Comparison of ENCODE assay signal across 18 cellular contexts in the genomic region with DNA sequence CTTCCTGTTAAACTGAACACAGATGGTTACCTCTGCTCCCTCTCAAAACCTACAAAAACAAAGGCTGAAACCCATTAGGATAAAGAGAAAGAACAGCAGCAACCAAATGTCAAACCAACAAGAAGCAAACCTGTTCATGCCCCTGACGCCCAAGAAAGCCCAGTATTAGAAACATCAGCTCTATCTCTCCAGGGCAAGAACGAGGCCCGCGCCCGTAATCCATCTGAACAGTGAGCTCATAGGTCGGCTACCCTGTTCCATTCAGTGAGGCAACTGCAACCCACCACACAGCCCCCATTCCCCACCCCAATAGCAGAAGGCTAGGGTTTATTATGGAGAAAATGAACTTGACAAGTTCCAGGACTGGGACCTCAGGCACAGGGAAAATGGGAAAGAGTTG.
"Had no signal": no experiment of that assay in that cellular context is flagged by ENCODE, and none has a peak within 500 bp of the region (broad histone marks: within the 10 kb centered on the region; RNA-seq: fewer than 3 reads in every experiment).

No MANE protein-coding gene starts in this region.

- H3K4me3 Mint-ChIP-seq: activated CD8-positive, alpha-beta memory T cell treated with anti-CD3 and anti-CD28 coated beads, Interleukin-2, amount 10 ng/mL, durations not matched to agents 7 days and 5 days; activated naive CD8-positive, alpha-beta T cell; activated T-cell treated with anti-CD3 and anti-CD28 coated beads, Interleukin-2, amount 50 U/mL, for 4 hours; brain; dendritic cell treated with granulocyte-macrophage colony-stimulating factor and Interleukin-4, amounts not matched to agents 40 ng/mL and 50 ng/mL, for 4 days; nephron; stimulated activated naive CD8-positive, alpha-beta T cell treated with anti-CD3 and anti-CD28 coated beads, Interleukin-15, amount 100 ng/mL, for 72 hours had no signal

- H3K4me1 Mint-ChIP-seq: brain, nephron had no signal

- H3K4me3 ChIP-seq: heart right ventricle, psoas muscle, testis had no signal

- H3K27me3 Mint-ChIP-seq: activated CD8-positive, alpha-beta memory T cell treated with anti-CD3 and anti-CD28 coated beads, Interleukin-2, amount 10 ng/mL, durations not matched to agents 7 days and 5 days; activated naive CD8-positive, alpha-beta T cell; brain; dendritic cell treated with granulocyte-macrophage colony-stimulating factor and Interleukin-4, amounts not matched to agents 40 ng/mL and 50 ng/mL, for 4 days; stimulated activated naive CD8-positive, alpha-beta T cell treated with anti-CD3 and anti-CD28 coated beads, Interleukin-15, amount 100 ng/mL, for 72 hours had no signal

- H3K4me1 ChIP-seq: foreskin keratinocyte, psoas muscle had no signal

- DNase-seq: activated CD8-positive, alpha-beta memory T cell treated with anti-CD3 and anti-CD28 coated beads, Interleukin-2, amount 10 ng/mL, durations not matched to agents 7 days and 5 days; activated gamma-delta T cell; activated T-cell treated with anti-CD3 and anti-CD28 coated beads, Interleukin-2, amount 50 U/mL, for 4 hours; amygdala; foreskin keratinocyte; heart right ventricle; mesenchymal stem cell; psoas muscle; stimulated activated CD4-positive, alpha-beta T cell treated with anti-CD3 and anti-CD28 coated beads, Interleukin-4, amount 100 ng/mL, for 1 hour; stimulated activated CD8-positive, alpha-beta memory T cell treated with anti-CD3 and anti-CD28 coated beads, Interleukin-4, amount 100 ng/mL, for 48 hours; stimulated activated naive CD8-positive, alpha-beta T cell treated with anti-CD3 and anti-CD28 coated beads, Interleukin-15, amount 100 ng/mL, for 72 hours had no signal

- H3K27ac Mint-ChIP-seq: activated CD8-positive, alpha-beta memory T cell treated with anti-CD3 and anti-CD28 coated beads, Interleukin-2, amount 10 ng/mL, durations not matched to agents 7 days and 5 days; brain; dendritic cell treated with granulocyte-macrophage colony-stimulating factor and Interleukin-4, amounts not matched to agents 40 ng/mL and 50 ng/mL, for 4 days had no signal

- H3K9me3 Mint-ChIP-seq: activated T-cell treated with anti-CD3 and anti-CD28 coated beads, Interleukin-2, amount 50 U/mL, for 4 hours; brain; dendritic cell treated with granulocyte-macrophage colony-stimulating factor and Interleukin-4, amounts not matched to agents 40 ng/mL and 50 ng/mL, for 4 days; nephron; stimulated activated naive CD8-positive, alpha-beta T cell treated with anti-CD3 and anti-CD28 coated beads, Interleukin-15, amount 100 ng/mL, for 72 hours had no signal

- FAIRE-seq: islet of Langerhans, urothelium cell line had no signal

- H3K27me3 ChIP-seq: foreskin keratinocyte, heart right ventricle, testis had no signal

- H3K9me3 ChIP-seq: heart right ventricle, psoas muscle, testis had no signal

- H3K27ac ChIP-seq: foreskin keratinocyte, psoas muscle, testis had no signal
